1 cellular context compared by ENCODE assay signal in genomic region chr1:224356685-224357625, GRCh38.
TF ChIP-seq lines count a peak whose summit lies in the region.

Gene CNIH4, plus strand, starts transcription at chr1:224356879. Its CDS starts 46 bp downstream, at chr1:224356925.

TF ChIP-seq in K562, 482 proteins besides CTCF, POLR2A, EP300 and RAD21 (continued from another document and continues in another):
- TF ChIP-seq BCLAF1 (IDR thresholded peaks at IDR 0.05; ENCODE audit: borderline replicate concordance in 1 of 2, control insufficient read depth in 1 of 2, low read depth in 2 of 2, low read length in 1 of 2) (no peak), MBD1 (CRISPR knock-in tag; IDR thresholded peaks at IDR 0.05) (no peak), ELF1 (tag; IDR thresholded peaks at IDR 0.05) (peak; percentile 69), POLR3G (IDR thresholded peaks at IDR 0.05; ENCODE audit: extremely low read depth, insufficient read length, insufficient replicate concordance) (no peak), NBN (IDR thresholded peaks at IDR 0.05; ENCODE audit: low read depth) (no peak), MNT (conservative IDR thresholded peaks at IDR 0.05) (peak; percentile 51 to 82), DDX20 (tag; IDR thresholded peaks at IDR 0.05; ENCODE audit: low read depth) (no peak), NFXL1 (CRISPR knock-in tag; IDR thresholded peaks at IDR 0.05) (no peak), U2AF1 (optimal IDR thresholded peaks at IDR 0.05; ENCODE audit: low read depth, low read length) (no peak), KDM5B (IDR thresholded peaks at IDR 0.05; ENCODE audit: insufficient replicate concordance, low read depth, low read length) (peak; percentile 90), SIN3A (IDR thresholded peaks at IDR 0.05; ENCODE audit: borderline replicate concordance in 2 of 2, control insufficient read depth in 1 of 2, low read depth in 2 of 2, low read length in 2 of 2) (peak; percentile 35 to 57; a peak in 2 of 4 replicates), PPARD (CRISPR knock-in tag; IDR thresholded peaks at IDR 0.05) (no peak), HBP1 (CRISPR knock-in tag; IDR thresholded peaks at IDR 0.05) (no peak; the same call in 1 of the 2 replicates), SIX5 (IDR thresholded peaks at IDR 0.05; ENCODE audit: borderline replicate concordance in 1 of 2, insufficient read depth in 1 of 2, low read depth in 1 of 2, low read length in 2 of 2) (peak; percentile 91 to 94), EHMT2 (IDR thresholded peaks at IDR 0.05) (no peak), NFRKB (IDR thresholded peaks at IDR 0.05; ENCODE audit: low read depth) (no peak), YBX1 (IDR thresholded peaks at IDR 0.05) (no peak), TAL1 (IDR thresholded peaks at IDR 0.05) (no peak), ZNF766 (CRISPR knock-in tag; conservative IDR thresholded peaks at IDR 0.05) (no peak; the same call in 1 of the 2 replicates), THRAP3 (IDR thresholded peaks at IDR 0.05; ENCODE audit: borderline replicate concordance) (no peak), CHD1 (IDR thresholded peaks at IDR 0.05; ENCODE audit: low read length) (no peak), ZNF444 (CRISPR knock-in tag; IDR thresholded peaks at IDR 0.05) (no peak), ZNF512 (tag; IDR thresholded peaks at IDR 0.05) (no peak), FOXA3 (CRISPR knock-in tag; conservative IDR thresholded peaks at IDR 0.05 in 1 of 2, IDR thresholded peaks at IDR 0.05 in 1 of 2) (peak in 1 of 2 experiments; percentile 3; a peak in 1 of 4 replicates), ILF3 (IDR thresholded peaks at IDR 0.05; ENCODE audit: borderline replicate concordance) (no peak; the same call in 1 of the 2 replicates), CREB1 (IDR thresholded peaks at IDR 0.05) (peak; percentile 72), CREB1 (CRISPR knock-in tag; IDR thresholded peaks at IDR 0.05) (no peak; the same call in 1 of the 2 replicates), HDAC6 (IDR thresholded peaks at IDR 0.05; ENCODE audit: low read depth, low read length) (no peak), CHD4 (IDR thresholded peaks at IDR 0.05; ENCODE audit: insufficient read depth, insufficient replicate concordance, low read depth, low read length, poor library complexity, severe bottlenecking) (no peak), ZFP36 (IDR thresholded peaks at IDR 0.05; ENCODE audit: low read depth, low read length, partially characterized antibody) (no peak), ZNF395 (CRISPR knock-in tag; IDR thresholded peaks at IDR 0.05) (peak; percentile 53; the same call in 1 of the 2 replicates), ZNF12 (CRISPR knock-in tag; IDR thresholded peaks at IDR 0.05) (no peak), HNRNPK (IDR thresholded peaks at IDR 0.05; ENCODE audit: low read depth, low read length, poor library complexity, severe bottlenecking) (no peak), ZNF174 (CRISPR knock-in tag; IDR thresholded peaks at IDR 0.05) (no peak), ZBTB2 (IDR thresholded peaks at IDR 0.05) (no peak), ZFP1 (CRISPR knock-in tag; IDR thresholded peaks at IDR 0.05) (no peak), FOXP4 (CRISPR knock-in tag; IDR thresholded peaks at IDR 0.05; ENCODE audit: borderline replicate concordance) (no peak), ZNF263 (CRISPR knock-in tag; IDR thresholded peaks at IDR 0.05; ENCODE audit: borderline replicate concordance) (peak; percentile 51; the same call in 1 of the 2 replicates), THAP7 (CRISPR knock-in tag; IDR thresholded peaks at IDR 0.05) (peak; percentile 18; the same call in 1 of the 2 replicates), KLF16 (IDR thresholded peaks at IDR 0.05) (no peak), CREBBP (IDR thresholded peaks at IDR 0.05; ENCODE audit: low read depth, low read length) (no peak), SMARCA5 (IDR thresholded peaks at IDR 0.05) (no peak), NCOR1 (IDR thresholded peaks at IDR 0.05) (no peak), SMC3 (conservative IDR thresholded peaks at IDR 0.05; ENCODE audit: insufficient read depth, low read depth, low read length) (no peak), NR0B1 (IDR thresholded peaks at IDR 0.05; ENCODE audit: partially characterized antibody) (no peak), IRF2 (CRISPR knock-in tag; IDR thresholded peaks at IDR 0.05) (peak; percentile 64; the same call in 1 of the 2 replicates), IFI16 (CRISPR knock-in tag; IDR thresholded peaks at IDR 0.05) (no peak), HNRNPUL1 (IDR thresholded peaks at IDR 0.05; ENCODE audit: low read length) (no peak), TRIM28 (IDR thresholded peaks at IDR 0.05) (no peak), E2F6 (IDR thresholded peaks at IDR 0.05; ENCODE audit: borderline replicate concordance in 1 of 2, extremely low read depth in 1 of 2, insufficient read depth in 1 of 2, insufficient read length in 1 of 2, low read depth in 1 of 2, low read length in 1 of 2, poor library complexity in 1 of 2, severe bottlenecking in 1 of 2) (peak in 1 of 2 experiments; percentile 65), ZNF165 (CRISPR knock-in tag; IDR thresholded peaks at IDR 0.05; ENCODE audit: borderline replicate concordance) (no peak)
